Comparison of ENCODE assay signal across 9 cellular contexts in the genomic region with DNA sequence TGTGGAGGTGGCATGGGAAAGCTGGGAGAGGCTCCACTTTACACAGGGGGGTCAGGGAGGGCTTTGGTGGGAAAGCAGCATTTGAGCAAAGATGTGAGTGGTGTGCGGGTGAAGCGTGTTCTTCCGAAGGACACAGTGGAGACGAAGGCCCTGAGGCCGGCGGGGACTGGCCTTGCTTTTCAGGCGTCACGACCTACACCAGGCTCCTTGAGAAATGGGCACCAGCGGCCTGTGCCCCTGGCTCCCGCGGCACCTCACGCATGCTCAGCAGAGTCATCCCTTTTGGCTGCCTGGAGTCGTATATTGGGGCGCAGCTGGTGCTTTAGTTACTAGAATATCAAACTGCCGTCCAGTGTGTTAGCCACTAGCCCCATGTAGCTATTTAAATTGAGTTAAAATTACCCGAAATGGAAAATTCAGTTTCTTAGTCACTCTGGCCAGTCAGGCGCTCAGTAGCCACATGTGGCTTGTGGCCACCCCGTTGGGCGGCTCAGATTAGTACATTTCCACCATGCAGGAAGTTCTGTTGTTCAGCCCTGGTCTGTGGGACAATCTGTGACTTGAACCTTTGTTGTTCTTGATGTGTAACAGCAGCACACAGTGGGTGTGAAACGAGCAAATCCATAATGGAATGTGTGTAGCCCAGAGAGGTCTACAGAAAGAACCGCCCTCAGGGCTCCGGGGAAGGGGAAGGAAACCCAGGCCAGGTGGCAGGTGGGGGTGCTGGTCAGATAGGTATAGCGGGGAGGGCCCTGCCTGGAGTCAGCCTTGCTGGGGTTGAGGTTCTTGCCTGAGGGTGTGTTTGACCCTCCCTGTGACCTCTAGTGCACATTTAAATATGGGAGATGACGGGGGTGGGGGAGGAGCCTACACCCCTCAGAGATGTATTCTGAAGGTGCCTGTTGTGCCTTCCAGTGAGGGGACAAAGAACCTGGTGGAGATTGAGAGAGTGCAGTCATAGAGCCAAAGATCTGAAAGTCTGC. TPM values are rescaled to one million over a fixed set of nuclear protein-coding genes. Genes with fewer than 3 reads are reported as not detected.
DNase-seq lines count a peak whose midpoint lies in the region; ATAC-seq lines count a peak whose summit lies in the region.
"Had no signal": no experiment of that assay in that cellular context is flagged by ENCODE, and none has a peak within 500 bp of the region (broad histone marks: within the 10 kb centered on the region; RNA-seq: fewer than 3 reads in every experiment).

No MANE protein-coding gene starts in this region.

- no peaks in the 10 kb centered on the region for H3K27me3 ChIP-seq in trophoblast cell (ENCODE audit: insufficient read depth, low read length)

- no peak overlapping the region for H3K9ac ChIP-seq in trophoblast cell (ENCODE audit: low read length)

- peaks cover 3% of the 10 kb centered on the region for H3K9me3 ChIP-seq in trophoblast cell (ENCODE audit: insufficient read depth, low read depth, low read length)

- DNase-seq in activated naive CD8-positive, alpha-beta T cell treated with anti-CD3 and anti-CD28 coated beads, Interleukin-2, amount 10 ng/mL, durations not matched to agents 7 days and 5 days = no peak
- DNase-seq in trophoblast cell (no peak), NCI-H510A (lab: John Stamatoyannopoulos, UW) (no peak), epidermal melanocyte (ENCODE audit: insufficient read length, low spot score) (no peak)

- H2BK12ac ChIP-seq in trophoblast cell (ENCODE audit: low read length) = peak overlapping the region; percentile 28

- WGBS in trophoblast cell (ENCODE audit: extremely low coverage, insufficient coverage, insufficient read length) = no CpG with 5 or more reads among the region's 24 CpGs

- H3K4me1 Mint-ChIP-seq in activated naive CD8-positive, alpha-beta T cell treated with anti-CD3 and anti-CD28 coated beads, Interleukin-2, amount 10 ng/mL, durations not matched to agents 7 days and 5 days = peaks cover 40% of the 10 kb centered on the region

- POLR2A ChIA-PET in activated naive CD8-positive, alpha-beta T cell treated with anti-CD3 and anti-CD28 coated beads, Interleukin-2, amount 10 ng/mL, durations not matched to agents 7 days and 5 days (lab: Charles Lee) = interaction anchor here (0.8 kb wide), 1 partner anchor 128 kb away, joined by 3 read pairs; the partner anchor contains the start of gene GRPEL1

- H4K12ac ChIP-seq in trophoblast cell (ENCODE audit: low read depth, low read length) = no peak overlapping the region

- peak overlapping the region; percentile 29 for H4K91ac ChIP-seq in trophoblast cell (ENCODE audit: low read depth, low read length)

- H2AK5ac ChIP-seq in trophoblast cell (ENCODE audit: low read length) = peak overlapping the region; percentile 45

- peak overlapping the region; percentile 29 for H2BK5ac ChIP-seq in trophoblast cell (ENCODE audit: low read depth, low read length, poor library complexity)

- H3K4me2 ChIP-seq in trophoblast cell (ENCODE audit: low read length) = peak overlapping the region; percentile 12

- H3K36me3 Mint-ChIP-seq in activated naive CD8-positive, alpha-beta T cell treated with anti-CD3 and anti-CD28 coated beads, Interleukin-2, amount 10 ng/mL, durations not matched to agents 7 days and 5 days = peaks cover 13% of the 10 kb centered on the region

- peak overlapping the region; percentile 30 for H2AFZ ChIP-seq in trophoblast cell (ENCODE audit: insufficient read depth, low read length, poor library complexity)

- ATAC-seq in GM18861 (IDR thresholded peaks at IDR 0.05; ENCODE audit: unreplicated experiment) = peak; percentile 38
- ATAC-seq in HG03571 (IDR thresholded peaks at IDR 0.05; ENCODE audit: unreplicated experiment) = peak; percentile 42
- no peak for ATAC-seq in activated naive CD8-positive, alpha-beta T cell treated with anti-CD3 and anti-CD28 coated beads, Interleukin-2, amount 10 ng/mL, durations not matched to agents 7 days and 5 days (ENCODE audit: low read depth)
- ATAC-seq in GM21737 (IDR thresholded peaks at IDR 0.05; ENCODE audit: unreplicated experiment) = no peak
- ATAC-seq in GM18519 (IDR thresholded peaks at IDR 0.05; ENCODE audit: low FRiP score, unreplicated experiment) = no peak
- ATAC-seq: right cardiac atrium had no signal

- peak overlapping the region; percentile 46 for H3K14ac ChIP-seq in trophoblast cell (ENCODE audit: low read length)

- peaks cover 5% of the 10 kb centered on the region for H3K79me2 ChIP-seq in trophoblast cell (ENCODE audit: control insufficient read depth, insufficient read depth, low read length, poor library complexity)

- peak overlapping the region; percentile 54 for H3K18ac ChIP-seq in trophoblast cell (ENCODE audit: low read length)

- H3K27ac ChIP-seq in trophoblast cell (ENCODE audit: low read depth, low read length) = peak overlapping the region; percentile 16

- no peaks in the 10 kb centered on the region for H3K9me3 Mint-ChIP-seq in activated naive CD8-positive, alpha-beta T cell treated with anti-CD3 and anti-CD28 coated beads, Interleukin-2, amount 10 ng/mL, durations not matched to agents 7 days and 5 days

- peaks cover 59 to 63% of the 10 kb centered on the region in 2 experiments for H3K4me1 ChIP-seq in trophoblast cell (ENCODE audit: control insufficient read depth in 1 of 2, insufficient read depth in 2 of 2, low read length in 2 of 2)

- no peaks in the 10 kb centered on the region for H3K27me3 Mint-ChIP-seq in activated naive CD8-positive, alpha-beta T cell treated with anti-CD3 and anti-CD28 coated beads, Interleukin-2, amount 10 ng/mL, durations not matched to agents 7 days and 5 days

- H3K23ac ChIP-seq in trophoblast cell (ENCODE audit: low read length) = no peak overlapping the region

- peak overlapping the region; percentile 17 for H3K4ac ChIP-seq in trophoblast cell (ENCODE audit: low read depth, low read length)

- H3K79me1 ChIP-seq in trophoblast cell (ENCODE audit: low read length) = peaks cover 32% of the 10 kb centered on the region

- H3K4me3 ChIP-seq in trophoblast cell (ENCODE audit: low read depth, low read length) = no peak overlapping the region

- no peak overlapping the region for H2BK120ac ChIP-seq in trophoblast cell (ENCODE audit: insufficient read depth, low read length, poor library complexity)

- no peaks in the 10 kb centered on the region for H3K36me3 ChIP-seq in trophoblast cell (ENCODE audit: control insufficient read depth in 1 of 2, insufficient read depth in 2 of 2, low read length in 2 of 2)

- H3K27ac Mint-ChIP-seq in activated naive CD8-positive, alpha-beta T cell treated with anti-CD3 and anti-CD28 coated beads, Interleukin-2, amount 10 ng/mL, durations not matched to agents 7 days and 5 days = peak overlapping the region; percentile 76

- peak overlapping the region; percentile 13 for H3K4me3 Mint-ChIP-seq in activated naive CD8-positive, alpha-beta T cell treated with anti-CD3 and anti-CD28 coated beads, Interleukin-2, amount 10 ng/mL, durations not matched to agents 7 days and 5 days

- no peak overlapping the region for H4K8ac ChIP-seq in trophoblast cell (ENCODE audit: low read depth, low read length)

RNA-seq across cellular contexts. Expression of gene TBC1D14, which starts 30.4 kb away (rescaled TPM):
- total RNA-seq in activated naive CD8-positive, alpha-beta T cell treated with anti-CD3 and anti-CD28 coated beads, Interleukin-2, amount 10 ng/mL, durations not matched to agents 7 days and 5 days = 10 to 100 TPM; 44.5 to 52.3 TPM
- polyA plus RNA-seq in trophoblast cell (2013) = 21.7 and 21.9 TPM in 2 replicates

Comparison
In these comparisons a context has a peak if more than half of its experiments do, and no peak if none do; other contexts are left out.
1. ATAC-seq: peak in GM18861 (single experiment) and HG03571 (single experiment); none in activated naive CD8-positive, alpha-beta T cell treated with anti-CD3 and anti-CD28 coated beads, Interleukin-2, amount 10 ng/mL, durations not matched to agents 7 days and 5 days (single experiment), GM21737 (single experiment) and GM18519 (single experiment).